9 cellular contexts compared by ENCODE assay signal in the genomic region with DNA sequence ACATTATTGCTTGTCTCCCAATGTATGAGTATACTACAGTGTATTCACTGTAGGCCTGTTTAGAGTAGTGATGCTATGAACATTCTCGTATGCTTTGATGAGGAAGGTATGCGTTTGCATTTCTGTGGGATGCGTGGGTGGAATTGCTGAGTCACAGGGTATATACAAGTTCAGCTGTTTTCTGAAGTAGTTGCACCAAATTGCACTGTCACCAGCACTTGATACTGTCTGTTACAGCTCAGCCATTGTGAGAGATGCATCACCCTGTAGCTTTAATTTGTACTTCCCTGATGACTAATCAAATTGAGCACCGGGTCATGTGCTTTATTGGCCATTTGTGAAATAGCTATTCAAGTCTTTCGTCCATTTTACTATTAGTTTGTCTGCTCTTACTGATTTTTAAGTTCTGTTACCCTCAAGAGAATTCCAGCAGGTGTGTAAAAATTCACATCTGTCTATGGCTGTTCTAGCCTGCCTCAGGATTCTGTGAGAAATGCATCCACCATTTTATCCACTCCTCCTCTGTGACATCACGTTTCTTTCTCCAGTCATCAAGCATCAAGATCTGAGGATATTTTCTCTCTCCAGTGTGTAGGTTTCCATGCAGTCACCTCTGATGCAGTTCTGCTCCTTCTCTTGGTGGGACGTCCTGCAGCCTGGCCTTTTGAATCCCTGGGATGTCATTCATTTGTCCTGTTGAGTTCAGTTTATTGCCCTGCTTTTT.
DNase-seq lines count a peak whose midpoint lies in the region; ATAC-seq and TF ChIP-seq lines count a peak whose summit lies in the region.
"Had no signal": no experiment of that assay in that cellular context is flagged by ENCODE, and none has a peak within 500 bp of the region (broad histone marks: within the 10 kb centered on the region; RNA-seq: fewer than 3 reads in every experiment).

No MANE protein-coding gene starts in this region.

- H3K27ac Mint-ChIP-seq in activated naive CD8-positive, alpha-beta T cell treated with anti-CD3 and anti-CD28 coated beads for 36 hours: peak overlapping the region; percentile 17

- H3F3A ChIP-seq in PC-9 (ENCODE audit: insufficient read depth, low read depth): peaks cover 51% of the 10 kb centered on the region

- H3K27ac ChIP-seq in PC-9 (peak overlapping the region; percentile 64), osteoblast (ENCODE audit: low read depth, low read length) (peak overlapping the region; percentile 46), gastroesophageal sphincter (no peak overlapping the region)

- intact Hi-C loops in PC-9 (cut with micrococcal nuclease; ENCODE audit: unreplicated experiment): no loop called here

- H3K4me1 ChIP-seq in PC-9 (replicated peaks; ENCODE audit: insufficient read depth) (peaks cover 58% of the 10 kb centered on the region), osteoblast (ENCODE audit: insufficient read depth, low read length) (peaks cover 23% of the 10 kb centered on the region), gastroesophageal sphincter (peaks cover 0 to 18% (median 0%) of the 10 kb centered on the region in 3 donors)

- no peak overlapping the region for H3K4me3 Mint-ChIP-seq in activated naive CD8-positive, alpha-beta T cell treated with anti-CD3 and anti-CD28 coated beads for 36 hours

- H3K4me1 Mint-ChIP-seq in activated naive CD8-positive, alpha-beta T cell treated with anti-CD3 and anti-CD28 coated beads for 36 hours: peaks cover 82% of the 10 kb centered on the region

- H3K79me2 ChIP-seq in PC-9 (ENCODE audit: low read depth): peaks cover 84% of the 10 kb centered on the region
- peaks cover 7% of the 10 kb centered on the region for H3K79me2 ChIP-seq in osteoblast (ENCODE audit: insufficient read depth, low read length)

- H4K20me1 ChIP-seq in PC-9 (ENCODE audit: insufficient read depth) (no peaks in the 10 kb centered on the region), osteoblast (ENCODE audit: insufficient read depth, low read length) (no peaks in the 10 kb centered on the region)

- POLR2A ChIA-PET in PC-9 (lab: Charles Lee; ENCODE audit: unreplicated experiment): interaction anchor here (0.6 kb wide), 3 partner anchors 25 to 267 kb away, joined by 4 to 6 read pairs (median 5); no protein-coding TSS in a partner anchor

- BruUV-seq in PC-9 (replicated peaks; lab: Mats Ljungman, UMichigan): no TSS peak

- H3K4me2 ChIP-seq in PC-9: no peak overlapping the region; the same call in 1 of the 2 replicates
- no peak overlapping the region for H3K4me2 ChIP-seq in osteoblast (ENCODE audit: insufficient read depth, low read length)

- 82 to 90% methylated on average over 4 to 6 of the region's 7 CpGs for WGBS in gastroesophageal sphincter (ENCODE audit: low coverage in 1 of 2), 2 donors

- H2AFZ ChIP-seq in PC-9: no peak overlapping the region
- H2AFZ ChIP-seq in osteoblast (ENCODE audit: low read length): no peak overlapping the region

- ATAC-seq in gastroesophageal sphincter: no peak

- H3K9me3 ChIP-seq in PC-9 (ENCODE audit: insufficient read depth, low read depth) (peaks cover 18% of the 10 kb centered on the region), osteoblast (ENCODE audit: low read depth, low read length) (peaks cover 2% of the 10 kb centered on the region), gastroesophageal sphincter (no peaks in the 10 kb centered on the region)

- no peak for TF ChIP-seq EP300 in gastroesophageal sphincter (IDR thresholded peaks at IDR 0.05)

- peaks cover 16% of the 10 kb centered on the region for H3K36me3 ChIP-seq in PC-9 (ENCODE audit: low read depth)
- H3K36me3 ChIP-seq in osteoblast (ENCODE audit: insufficient read depth, low read length): no peaks in the 10 kb centered on the region
- H3K36me3 ChIP-seq in gastroesophageal sphincter: no peaks in the 10 kb centered on the region

- no peaks in the 10 kb centered on the region for H3K27me3 ChIP-seq in PC-9 (ENCODE audit: insufficient read depth, low read depth)
- H3K27me3 ChIP-seq in osteoblast (ENCODE audit: insufficient read depth, low read length): no peaks in the 10 kb centered on the region
- no peaks in the 10 kb centered on the region for H3K27me3 ChIP-seq in gastroesophageal sphincter

- CTCF ChIA-PET in PC-9 (lab: Charles Lee): no interaction called here

- no peaks in the 10 kb centered on the region; the same call in 1 of the 2 replicates for H3K9me2 ChIP-seq in PC-9 (ENCODE audit: insufficient read depth)

- peaks cover 60% of the 10 kb centered on the region for H3K36me3 Mint-ChIP-seq in activated naive CD8-positive, alpha-beta T cell treated with anti-CD3 and anti-CD28 coated beads for 36 hours

- no peak for TF ChIP-seq POLR2A in gastroesophageal sphincter (IDR thresholded peaks at IDR 0.05)

- peaks cover 12% of the 10 kb centered on the region for H3K9me3 Mint-ChIP-seq in activated naive CD8-positive, alpha-beta T cell treated with anti-CD3 and anti-CD28 coated beads for 36 hours

- H3K27me3 Mint-ChIP-seq in activated naive CD8-positive, alpha-beta T cell treated with anti-CD3 and anti-CD28 coated beads for 36 hours: no peaks in the 10 kb centered on the region

- TF ChIP-seq CTCF in AG10803 (conservative IDR thresholded peaks at IDR 0.05; ENCODE audit: low read length) (no peak), PC-9 (conservative IDR thresholded peaks at IDR 0.05) (no peak), osteoblast (IDR thresholded peaks at IDR 0.05; ENCODE audit: extremely low read depth, low read depth, low read length) (no peak), gastroesophageal sphincter (IDR thresholded peaks at IDR 0.05) (no peak)

- DNase-seq in AG10803 (ENCODE audit: low read depth) (peak; percentile 70), PC-9 (peak; percentile 37 to 95), osteoblast (ENCODE audit: insufficient read length, low spot score, missing footprints) (no peak), AG08395 (ENCODE audit: low spot score) (no peak), RPMI8226 (no peak), midbrain (lab: John Stamatoyannopoulos, UW) (no peak)
- peak; percentile 55 for DNase-seq in activated naive CD8-positive, alpha-beta T cell treated with anti-CD3 and anti-CD28 coated beads for 36 hours
- DNase-seq: NCI-H345 had no signal

- H3K4me3 ChIP-seq in AG10803 (ENCODE audit: low read length) (no peak overlapping the region), PC-9 (0 out of 2 replicates have a peak overlapping the region, but pooled peaks have one; percentile 3), osteoblast (ENCODE audit: insufficient read depth, low read length) (no peak overlapping the region), gastroesophageal sphincter (no peak overlapping the region)

Comparison
In these comparisons a context has a peak if more than half of its experiments do, and no peak if none do; other contexts are left out.
1. DNase-seq: peak in AG10803 (single experiment), PC-9 (2 of 2) and activated naive CD8-positive, alpha-beta T cell treated with anti-CD3 and anti-CD28 coated beads for 36 hours (single experiment); none in osteoblast (single experiment), AG08395 (single experiment), RPMI8226 (single experiment) and midbrain (single experiment).
2. H3K27ac ChIP-seq: peak in PC-9 (single experiment) and osteoblast (single experiment); none in gastroesophageal sphincter (0 of 4).